ENCODE assay signal across 2 cellular contexts in genomic region chr4:170114183-170114582, GRCh38. TPM values are rescaled to one million over a fixed set of nuclear protein-coding genes. Genes with fewer than 3 reads are reported as not detected.
"Had no signal": no experiment of that assay in that cellular context is flagged by ENCODE, and none has a peak within 500 bp of the region (broad histone marks: within the 10 kb centered on the region; RNA-seq: fewer than 3 reads in every experiment).

No MANE protein-coding gene starts in this region.

RNA-seq across cellular contexts. Expression of gene AADAT, which starts 24.4 kb away (rescaled TPM):
- total RNA-seq: naive thymus-derived CD8-positive, alpha-beta T cell; natural killer cell treated with Interleukin-12 subunit alpha and Interleukin-12 subunit beta and Interleukin-15 and Interleukin-18, amount 100 ng/mL, for 72 hours had no signal
- polyA plus RNA-seq: naive thymus-derived CD8-positive, alpha-beta T cell had no signal
